In the genomic region with DNA sequence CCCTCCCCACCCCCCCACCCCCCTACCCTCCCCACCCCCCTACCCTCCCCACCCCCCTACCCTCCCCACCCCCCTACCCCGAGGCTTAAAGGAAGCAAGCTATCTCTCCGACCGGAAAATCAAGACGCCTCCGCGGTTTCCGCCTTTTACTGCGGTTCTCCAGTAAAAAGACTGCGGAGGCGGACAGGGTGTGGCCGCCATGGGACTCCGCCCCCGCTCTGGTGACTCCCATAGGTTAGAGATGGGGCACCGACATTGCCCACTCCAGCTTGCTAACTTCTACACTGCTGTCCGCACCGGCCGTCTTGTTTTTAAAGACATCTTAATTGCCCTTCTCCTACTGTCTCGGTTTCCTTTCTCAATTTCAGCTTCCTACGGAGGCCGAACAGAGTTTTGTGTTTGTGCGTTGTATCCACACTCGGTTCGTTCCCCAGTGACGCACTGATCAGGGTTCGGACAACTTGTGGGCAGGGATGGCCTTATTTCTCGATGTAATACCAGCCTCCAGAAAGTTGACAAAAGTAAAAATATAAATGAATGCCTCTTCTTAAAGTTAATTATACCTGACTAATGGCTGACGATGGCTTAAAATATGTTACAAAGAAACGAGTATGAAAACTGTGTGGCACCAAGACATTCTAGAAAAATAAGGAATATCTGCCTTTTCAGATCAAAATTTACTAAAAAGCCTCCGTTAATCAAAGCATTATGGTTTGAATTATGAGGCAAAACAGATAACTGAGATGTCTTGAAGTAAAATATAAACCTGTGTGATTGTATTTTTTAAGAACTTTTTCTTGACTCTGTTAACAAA, we compare ENCODE assay signal across 1 cellular context.
TF ChIP-seq lines count a peak whose summit lies in the region.

No MANE protein-coding gene starts in this region.

TF ChIP-seq in SK-N-SH treated with all-trans-retinoic acid at 6 μM for 48 hours, 23 proteins besides CTCF, POLR2A, EP300 and RAD21 (continued from another document):
- TF ChIP-seq, protein P1, sequence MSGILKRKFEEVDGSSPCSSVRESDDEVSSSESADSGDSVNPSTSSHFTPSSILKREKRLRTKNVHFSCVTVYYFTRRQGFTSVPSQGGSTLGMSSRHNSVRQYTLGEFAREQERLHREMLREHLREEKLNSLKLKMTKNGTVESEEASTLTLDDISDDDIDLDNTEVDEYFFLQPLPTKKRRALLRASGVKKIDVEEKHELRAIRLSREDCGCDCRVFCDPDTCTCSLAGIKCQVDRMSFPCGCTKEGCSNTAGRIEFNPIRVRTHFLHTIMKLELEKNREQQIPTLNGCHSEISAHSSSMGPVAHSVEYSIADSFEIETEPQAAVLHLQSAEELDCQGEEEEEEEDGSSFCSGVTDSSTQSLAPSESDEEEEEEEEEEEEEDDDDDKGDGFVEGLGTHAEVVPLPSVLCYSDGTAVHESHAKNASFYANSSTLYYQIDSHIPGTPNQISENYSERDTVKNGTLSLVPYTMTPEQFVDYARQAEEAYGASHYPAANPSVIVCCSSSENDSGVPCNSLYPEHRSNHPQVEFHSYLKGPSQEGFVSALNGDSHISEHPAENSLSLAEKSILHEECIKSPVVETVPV (CRISPR knock-in tag; IDR thresholded peaks at IDR 0.05) = no peak
- TF ChIP-seq ARNTL (CRISPR knock-in tag; IDR thresholded peaks at IDR 0.05; ENCODE audit: borderline replicate concordance, low read depth) (no peak), PPARA (CRISPR knock-in tag; IDR thresholded peaks at IDR 0.05; ENCODE audit: borderline replicate concordance) (no peak), SNAI2 (CRISPR knock-in tag; IDR thresholded peaks at IDR 0.05) (no peak), BACH2 (CRISPR knock-in tag; IDR thresholded peaks at IDR 0.05; ENCODE audit: borderline replicate concordance) (no peak), OSR1 (CRISPR knock-in tag; IDR thresholded peaks at IDR 0.05) (no peak), ZNF565 (CRISPR knock-in tag; conservative IDR thresholded peaks at IDR 0.05; ENCODE audit: low read depth) (no peak), GLIS3 (CRISPR knock-in tag; IDR thresholded peaks at IDR 0.05) (no peak)
- TF ChIP-seq, protein P2, sequence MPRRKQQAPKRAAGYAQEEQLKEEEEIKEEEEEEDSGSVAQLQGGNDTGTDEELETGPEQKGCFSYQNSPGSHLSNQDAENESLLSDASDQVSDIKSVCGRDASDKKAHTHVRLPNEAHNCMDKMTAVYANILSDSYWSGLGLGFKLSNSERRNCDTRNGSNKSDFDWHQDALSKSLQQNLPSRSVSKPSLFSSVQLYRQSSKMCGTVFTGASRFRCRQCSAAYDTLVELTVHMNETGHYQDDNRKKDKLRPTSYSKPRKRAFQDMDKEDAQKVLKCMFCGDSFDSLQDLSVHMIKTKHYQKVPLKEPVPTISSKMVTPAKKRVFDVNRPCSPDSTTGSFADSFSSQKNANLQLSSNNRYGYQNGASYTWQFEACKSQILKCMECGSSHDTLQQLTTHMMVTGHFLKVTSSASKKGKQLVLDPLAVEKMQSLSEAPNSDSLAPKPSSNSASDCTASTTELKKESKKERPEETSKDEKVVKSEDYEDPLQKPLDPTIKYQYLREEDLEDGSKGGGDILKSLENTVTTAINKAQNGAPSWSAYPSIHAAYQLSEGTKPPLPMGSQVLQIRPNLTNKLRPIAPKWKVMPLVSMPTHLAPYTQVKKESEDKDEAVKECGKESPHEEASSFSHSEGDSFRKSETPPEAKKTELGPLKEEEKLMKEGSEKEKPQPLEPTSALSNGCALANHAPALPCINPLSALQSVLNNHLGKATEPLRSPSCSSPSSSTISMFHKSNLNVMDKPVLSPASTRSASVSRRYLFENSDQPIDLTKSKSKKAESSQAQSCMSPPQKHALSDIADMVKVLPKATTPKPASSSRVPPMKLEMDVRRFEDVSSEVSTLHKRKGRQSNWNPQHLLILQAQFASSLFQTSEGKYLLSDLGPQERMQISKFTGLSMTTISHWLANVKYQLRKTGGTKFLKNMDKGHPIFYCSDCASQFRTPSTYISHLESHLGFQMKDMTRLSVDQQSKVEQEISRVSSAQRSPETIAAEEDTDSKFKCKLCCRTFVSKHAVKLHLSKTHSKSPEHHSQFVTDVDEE (CRISPR knock-in tag; IDR thresholded peaks at IDR 0.05) = no peak
- TF ChIP-seq, protein P3, sequence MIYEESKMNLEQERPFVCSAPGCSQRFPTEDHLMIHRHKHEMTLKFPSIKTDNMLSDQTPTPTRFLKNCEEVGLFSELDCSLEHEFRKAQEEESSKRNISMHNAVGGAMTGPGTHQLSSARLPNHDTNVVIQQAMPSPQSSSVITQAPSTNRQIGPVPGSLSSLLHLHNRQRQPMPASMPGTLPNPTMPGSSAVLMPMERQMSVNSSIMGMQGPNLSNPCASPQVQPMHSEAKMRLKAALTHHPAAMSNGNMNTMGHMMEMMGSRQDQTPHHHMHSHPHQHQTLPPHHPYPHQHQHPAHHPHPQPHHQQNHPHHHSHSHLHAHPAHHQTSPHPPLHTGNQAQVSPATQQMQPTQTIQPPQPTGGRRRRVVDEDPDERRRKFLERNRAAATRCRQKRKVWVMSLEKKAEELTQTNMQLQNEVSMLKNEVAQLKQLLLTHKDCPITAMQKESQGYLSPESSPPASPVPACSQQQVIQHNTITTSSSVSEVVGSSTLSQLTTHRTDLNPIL (CRISPR knock-in tag; IDR thresholded peaks at IDR 0.05; ENCODE audit: low read depth) = no peak
- TF ChIP-seq, protein P4, sequence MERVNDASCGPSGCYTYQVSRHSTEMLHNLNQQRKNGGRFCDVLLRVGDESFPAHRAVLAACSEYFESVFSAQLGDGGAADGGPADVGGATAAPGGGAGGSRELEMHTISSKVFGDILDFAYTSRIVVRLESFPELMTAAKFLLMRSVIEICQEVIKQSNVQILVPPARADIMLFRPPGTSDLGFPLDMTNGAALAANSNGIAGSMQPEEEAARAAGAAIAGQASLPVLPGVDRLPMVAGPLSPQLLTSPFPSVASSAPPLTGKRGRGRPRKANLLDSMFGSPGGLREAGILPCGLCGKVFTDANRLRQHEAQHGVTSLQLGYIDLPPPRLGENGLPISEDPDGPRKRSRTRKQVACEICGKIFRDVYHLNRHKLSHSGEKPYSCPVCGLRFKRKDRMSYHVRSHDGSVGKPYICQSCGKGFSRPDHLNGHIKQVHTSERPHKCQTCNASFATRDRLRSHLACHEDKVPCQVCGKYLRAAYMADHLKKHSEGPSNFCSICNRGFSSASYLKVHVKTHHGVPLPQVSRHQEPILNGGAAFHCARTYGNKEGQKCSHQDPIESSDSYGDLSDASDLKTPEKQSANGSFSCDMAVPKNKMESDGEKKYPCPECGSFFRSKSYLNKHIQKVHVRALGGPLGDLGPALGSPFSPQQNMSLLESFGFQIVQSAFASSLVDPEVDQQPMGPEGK (CRISPR knock-in tag; IDR thresholded peaks at IDR 0.05; ENCODE audit: borderline replicate concordance) = no peak
